ENCODE assay signal across 9 cellular contexts in genomic region chr11:67628710-67629385, GRCh38. TPM values are rescaled to one million over a fixed set of nuclear protein-coding genes. Genes with fewer than 3 reads are reported as not detected.
DNase-seq lines count a peak whose midpoint lies in the region; ATAC-seq, FAIRE-seq and TF ChIP-seq lines count a peak whose summit lies in the region.
"Had no signal": no experiment of that assay in that cellular context is flagged by ENCODE, and none has a peak within 500 bp of the region (broad histone marks: within the 10 kb centered on the region; RNA-seq: fewer than 3 reads in every experiment).

No MANE protein-coding gene starts in this region.

- peaks cover 14% of the 10 kb centered on the region for H3K4me1 ChIP-seq in CD4-positive, alpha-beta memory T cell (ENCODE audit: insufficient read depth, low read length)
- H3K4me1 ChIP-seq in PC-9 (replicated peaks; ENCODE audit: insufficient read depth) (peaks cover 8% of the 10 kb centered on the region), endodermal cell (ENCODE audit: control insufficient read depth, insufficient read depth, low read length) (peaks cover 8% of the 10 kb centered on the region), neuron (ENCODE audit: insufficient read depth, low read length) (peaks cover 6% of the 10 kb centered on the region)

- no peak for FAIRE-seq in GM19239 (lab: Jason Lieb, UNC)

- peaks cover 3 to 11% (median 8%) of the 10 kb centered on the region in 4 donors for H3K4me1 Mint-ChIP-seq in CD4-positive, alpha-beta memory T cell
- H3K4me1 Mint-ChIP-seq in endodermal cell = peaks cover 8% of the 10 kb centered on the region

- H3K9me3 Mint-ChIP-seq in CD4-positive, alpha-beta memory T cell = peaks cover 0 to 2% (median 0%) of the 10 kb centered on the region in 8 donors
- H3K9me3 Mint-ChIP-seq in endodermal cell = no peaks in the 10 kb centered on the region

- WGBS in endodermal cell (ENCODE audit: insufficient coverage in 1 of 2, insufficient read length in 1 of 2), 2 experiments = 52 to 58% methylated on average over 11 to 25 of the region's 25 CpGs

- no peaks in the 10 kb centered on the region for H4K20me1 ChIP-seq in PC-9 (ENCODE audit: insufficient read depth)

- CTCF ChIA-PET in CD4-positive, alpha-beta memory T cell (lab: Charles Lee; ENCODE audit: partially characterized antibody) = interaction anchor here (0.9 to 6.3 kb wide), 17 partner anchors 8 to 225 kb away, joined by 3 to 67 read pairs (median 4); partner anchors contain the start of genes ACY3, GSTP1 and TBC1D10C
- CTCF ChIA-PET in PC-9 (lab: Charles Lee) = interaction anchor here (0.5 to 1.7 kb wide), 8 partner anchors 47 to 735 kb away, joined by 3 to 6 read pairs (median 3); partner anchors contain the start of gene TBC1D10C

- no peaks in the 10 kb centered on the region for H3K36me3 ChIP-seq in CD4-positive, alpha-beta memory T cell (ENCODE audit: insufficient read depth, low read length)
- no peaks in the 10 kb centered on the region for H3K36me3 ChIP-seq in PC-9 (ENCODE audit: low read depth)
- H3K36me3 ChIP-seq in endodermal cell (ENCODE audit: control insufficient read depth, insufficient read depth, low read length) = no peaks in the 10 kb centered on the region
- H3K36me3 ChIP-seq in neuron (ENCODE audit: insufficient read depth, low read length) = no peaks in the 10 kb centered on the region

- H3K27me3 Mint-ChIP-seq in CD4-positive, alpha-beta memory T cell = no peaks in the 10 kb centered on the region
- no peaks in the 10 kb centered on the region for H3K27me3 Mint-ChIP-seq in endodermal cell (ENCODE audit: insufficient read depth)

- no peaks in the 10 kb centered on the region for H3K36me3 Mint-ChIP-seq in CD4-positive, alpha-beta memory T cell
- H3K36me3 Mint-ChIP-seq in endodermal cell (ENCODE audit: low read depth) = peaks cover 15% of the 10 kb centered on the region

- H3K4me2 ChIP-seq in PC-9 = peak overlapping the region; percentile 92

- no peak overlapping the region for H3K9ac ChIP-seq in endodermal cell (ENCODE audit: extremely low read depth, low read length, poor library complexity, severe bottlenecking)

- intact Hi-C loops in CD4-positive, alpha-beta memory T cell (cut with micrococcal nuclease) = loop anchor here (1.0 to 5.0 kb wide), 4 partner anchors 14 to 88 kb away; partner anchors contain the start of gene NDUFV1
- intact Hi-C loops in PC-9 (cut with micrococcal nuclease; ENCODE audit: unreplicated experiment) = no loop called here

- H3K79me2 ChIP-seq in PC-9 (ENCODE audit: low read depth) = no peaks in the 10 kb centered on the region

- H3K27ac ChIP-seq in CD4-positive, alpha-beta memory T cell (ENCODE audit: low read depth, low read length) = peak overlapping the region; percentile 70
- H3K27ac ChIP-seq in PC-9 (no peak overlapping the region), endodermal cell (ENCODE audit: low read depth, low read length) (no peak overlapping the region)

- H3K9me3 ChIP-seq in CD4-positive, alpha-beta memory T cell (ENCODE audit: control insufficient read depth in 1 of 2, low read length in 2 of 2) = no peaks in the 10 kb centered on the region
- H3K9me3 ChIP-seq in PC-9 (ENCODE audit: insufficient read depth, low read depth) = no peaks in the 10 kb centered on the region
- H3K9me3 ChIP-seq in endodermal cell (ENCODE audit: control insufficient read depth, low read length) = no peaks in the 10 kb centered on the region
- no peaks in the 10 kb centered on the region for H3K9me3 ChIP-seq in neuron (ENCODE audit: low read length)

- ATAC-seq in GM19397 (IDR thresholded peaks at IDR 0.05; ENCODE audit: unreplicated experiment) = no peak
- ATAC-seq in GM21717 (IDR thresholded peaks at IDR 0.05; ENCODE audit: unreplicated experiment) = no peak

- peaks cover 3% of the 10 kb centered on the region; the same call in 1 of the 2 replicates for H3F3A ChIP-seq in PC-9 (ENCODE audit: insufficient read depth, low read depth)

- TSS peak; percentile 29 for BruUV-seq in PC-9 (replicated peaks; lab: Mats Ljungman, UMichigan)

- no peaks in the 10 kb centered on the region for H3K9me2 ChIP-seq in PC-9 (ENCODE audit: insufficient read depth)

- POLR2A ChIA-PET in CD4-positive, alpha-beta memory T cell (lab: Charles Lee; ENCODE audit: partially characterized antibody) = interaction anchor here (0.7 to 3.3 kb wide), 9 partner anchors 11 to 276 kb away, joined by 3 to 44 read pairs (median 11); partner anchors contain the start of genes ACY3, GSTP1, POLD4 and PPP1CA
- POLR2A ChIA-PET in PC-9 (lab: Charles Lee; ENCODE audit: unreplicated experiment) = interaction anchor here (0.6 to 0.7 kb wide), 2 partner anchors 23 to 177 kb away, joined by 3 to 6 read pairs; no protein-coding TSS in a partner anchor

- H3K4me3 Mint-ChIP-seq in CD4-positive, alpha-beta memory T cell = peak overlapping the region in 6 of 8 donors; percentile 38 to 84 (median 60)
- peak overlapping the region; percentile 65 for H3K4me3 Mint-ChIP-seq in endodermal cell

- no peaks in the 10 kb centered on the region for H3K27me3 ChIP-seq in CD4-positive, alpha-beta memory T cell (ENCODE audit: insufficient read depth, low read length)
- H3K27me3 ChIP-seq in PC-9 (ENCODE audit: insufficient read depth, low read depth) (no peaks in the 10 kb centered on the region), endodermal cell (ENCODE audit: control insufficient read depth, insufficient read depth, low read length, poor library complexity, severe bottlenecking) (no peaks in the 10 kb centered on the region), neuron (ENCODE audit: insufficient read depth, low read length) (no peaks in the 10 kb centered on the region)

- DNase-seq in CD4-positive, alpha-beta memory T cell = peak in 1 of 5 donors; percentile 37
- DNase-seq in PC-9 (no peak), endodermal cell (no peak), GM19239 (ENCODE audit: insufficient read length, low spot score) (no peak), islet precursor cell (no peak)

- peak overlapping the region; percentile 83 for H2AFZ ChIP-seq in PC-9
- no peak overlapping the region for H2AFZ ChIP-seq in neuron (ENCODE audit: low read depth, low read length)

- no peak for TF ChIP-seq CTCF in PC-9 (conservative IDR thresholded peaks at IDR 0.05)
- TF ChIP-seq CTCF in endodermal cell (conservative IDR thresholded peaks at IDR 0.05) = no peak

- peak overlapping the region in 4 of 7 donors; percentile 32 to 75 (median 56) for H3K27ac Mint-ChIP-seq in CD4-positive, alpha-beta memory T cell
- no peak overlapping the region for H3K27ac Mint-ChIP-seq in endodermal cell

- peak overlapping the region in 1 of 2 donors; percentile 75 for H3K4me3 ChIP-seq in CD4-positive, alpha-beta memory T cell (ENCODE audit: low read length in 2 of 2)
- peak overlapping the region; percentile 73 for H3K4me3 ChIP-seq in PC-9
- peak overlapping the region; percentile 71 for H3K4me3 ChIP-seq in endodermal cell (ENCODE audit: low read length)
- peak overlapping the region; percentile 48 for H3K4me3 ChIP-seq in neuron (ENCODE audit: low read length)

RNA-seq across cellular contexts. Expression of gene NUDT8, which starts 0.9 kb away (rescaled TPM):
- total RNA-seq in CD4-positive, alpha-beta memory T cell = 1 to 10 TPM; 3.1 to 4.3 TPM
- polyA plus RNA-seq in CD4-positive, alpha-beta memory T cell = 1 to 10 TPM; 2.0 to 4.5 TPM
- total RNA-seq in PC-9 (2021) (25.5 and 33.3 TPM in 2 replicates), endodermal cell (10 to 100 TPM in 1 of 2 donors, 1 to 10 TPM in 1; 9.5 to 13.1 TPM)
- 13.6 TPM for polyA plus RNA-seq in endodermal cell (2013, experiment 1 of 2)
- polyA plus RNA-seq in endodermal cell (2013, experiment 2 of 2) = 13.4 TPM

RNA-seq across cellular contexts. Expression of gene TBX10, which starts 10.7 kb away (rescaled TPM):
- not detected for total RNA-seq in CD4-positive, alpha-beta memory T cell
- not detected for polyA plus RNA-seq in CD4-positive, alpha-beta memory T cell
- total RNA-seq in PC-9 (2021) (not detected in 2 replicates), endodermal cell (not detected)
- polyA plus RNA-seq in endodermal cell (2013, experiment 1 of 2) = 1.7 TPM
- 1.7 TPM for polyA plus RNA-seq in endodermal cell (2013, experiment 2 of 2)
- total RNA-seq: pulmonary artery endothelial cell had no signal

RNA-seq across cellular contexts. Expression of gene ACY3, which starts 21.7 kb away (rescaled TPM):
- total RNA-seq in CD4-positive, alpha-beta memory T cell = not detected
- under 1 TPM in 1 of 2 donors, not detected in 1; 0.48 TPM for polyA plus RNA-seq in CD4-positive, alpha-beta memory T cell
- total RNA-seq in PC-9 (2021) = 0.81 TPM in 1 of 2 replicates, not detected in the other
- total RNA-seq in endodermal cell = under 1 TPM; 0.20 to 0.71 TPM
- polyA plus RNA-seq in endodermal cell (2013, experiment 1 of 2) = not detected
- polyA plus RNA-seq in endodermal cell (2013, experiment 2 of 2) = not detected
- total RNA-seq: pulmonary artery endothelial cell had no signal

RNA-seq across cellular contexts. Expression of gene NDUFV1, which starts 22.1 kb away (rescaled TPM):
- 100 to 1,000 TPM; 204 to 212 TPM for total RNA-seq in CD4-positive, alpha-beta memory T cell
- 100 to 1,000 TPM; 124 to 133 TPM for polyA plus RNA-seq in CD4-positive, alpha-beta memory T cell
- total RNA-seq in PC-9 (2021) (321 and 463 TPM in 2 replicates), endodermal cell (100 to 1,000 TPM; 135 to 160 TPM)
- 138 TPM for polyA plus RNA-seq in endodermal cell (2013, experiment 1 of 2)
- 109 TPM for polyA plus RNA-seq in endodermal cell (2013, experiment 2 of 2)

RNA-seq across cellular contexts. Expression of gene GSTP1, which starts 45.2 kb away (rescaled TPM):
- 100 to 1,000 TPM; 134 to 143 TPM for total RNA-seq in CD4-positive, alpha-beta memory T cell
- 100 to 1,000 TPM; 236 to 245 TPM for polyA plus RNA-seq in CD4-positive, alpha-beta memory T cell
- 2,063 and 2,645 TPM in 2 replicates for total RNA-seq in PC-9 (2021)
- total RNA-seq in endodermal cell = 1,000 to 10,000 TPM; 1,359 to 1,473 TPM
- 860 TPM for polyA plus RNA-seq in endodermal cell (2013, experiment 1 of 2)
- 803 TPM for polyA plus RNA-seq in endodermal cell (2013, experiment 2 of 2)
